ENCODE assay signal across 29 cellular contexts in the genomic region with DNA sequence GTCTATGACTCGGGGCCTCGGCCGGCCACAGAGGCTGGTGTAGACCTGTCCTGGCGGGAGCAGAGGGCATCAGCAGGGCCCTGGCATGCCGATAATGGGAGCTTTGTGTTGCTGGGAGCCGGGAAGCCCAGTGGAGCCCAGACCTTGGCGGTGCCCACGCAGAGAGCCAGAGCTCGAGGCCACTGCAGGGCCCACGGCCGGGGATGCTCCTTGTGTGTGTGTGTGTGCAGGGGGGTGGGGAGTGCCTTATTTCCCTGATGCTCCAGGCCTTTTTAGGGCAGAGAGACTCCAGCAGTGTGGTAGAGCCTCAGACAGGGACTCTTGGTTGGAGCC. TPM values are rescaled to one million over a fixed set of nuclear protein-coding genes. Genes with fewer than 3 reads are reported as not detected.
DNase-seq lines count a peak whose midpoint lies in the region; ATAC-seq, FAIRE-seq and TF ChIP-seq lines count a peak whose summit lies in the region.
"Had no signal": no experiment of that assay in that cellular context is flagged by ENCODE, and none has a peak within 500 bp of the region (broad histone marks: within the 10 kb centered on the region; RNA-seq: fewer than 3 reads in every experiment).

No MANE protein-coding gene starts in this region.

- ATAC-seq in HepG2 (0 out of 3 replicates have a peak, but pooled peaks have one; percentile 16), right lobe of liver (no peak), HG02642 (IDR thresholded peaks at IDR 0.05; ENCODE audit: poor library complexity, unreplicated experiment) (no peak), GM18907 (IDR thresholded peaks at IDR 0.05; ENCODE audit: unreplicated experiment) (no peak)
- ATAC-seq in stimulated activated memory B cell treated with anti-CD40 and anti-IgM and Interleukin-4, amounts not matched to agents 10 μg/mL and 1 μg/mL and 100 μg/mL, for 72 hours = peak; percentile 26

- POLR2A ChIA-PET in HepG2 (lab: Yijun Ruan, JAX) = no interaction called here

- H3K27ac ChIP-seq in HepG2 (ENCODE audit: extremely low read length, insufficient read depth, low read length) (no peak overlapping the region), right lobe of liver (no peak overlapping the region), kidney (ENCODE audit: low read depth in 2 of 2, low read length in 2 of 2) (no peak overlapping the region)
- H3K27ac ChIP-seq: BLaER1 had no signal

- no peak for TF ChIP-seq RAD21 in HepG2 (CRISPR knock-in tag; IDR thresholded peaks at IDR 0.05)

- no peak overlapping the region for H3K27ac Mint-ChIP-seq in stimulated activated memory B cell treated with anti-CD40 and anti-IgM and Interleukin-4, amounts not matched to agents 10 μg/mL and 1 μg/mL and 100 μg/mL, for 72 hours
- H3K27ac Mint-ChIP-seq: CD4-positive, alpha-beta memory T cell; CD4-positive, CD25-positive, alpha-beta regulatory T cell had no signal

- TF ChIP-seq POLR2A in HepG2 (IDR thresholded peaks at IDR 0.05; ENCODE audit: insufficient read depth in 1 of 2, low read depth in 2 of 2, low read length in 2 of 2) (no peak), right lobe of liver (IDR thresholded peaks at IDR 0.05) (no peak)

- H3K4me1 ChIP-seq in HepG2 (ENCODE audit: insufficient read depth, low read length) = no peaks in the 10 kb centered on the region
- no peaks in the 10 kb centered on the region for H3K4me1 ChIP-seq in right lobe of liver
- H3K4me1 ChIP-seq in kidney (ENCODE audit: control insufficient read depth in 1 of 2, insufficient read depth in 1 of 2, low read depth in 1 of 2, low read length in 2 of 2) = peaks cover 9 to 14% of the 10 kb centered on the region in 2 donors
- H3K4me1 ChIP-seq: BE2C had no signal

- H3K27me3 ChIP-seq in HepG2 (ENCODE audit: control insufficient read depth in 1 of 2, insufficient read depth in 2 of 2, low read length in 2 of 2) (peaks cover 5 to 44% of the 10 kb centered on the region in 2 experiments; a peak in 4 of 5 replicates), right lobe of liver (no peaks in the 10 kb centered on the region)
- H3K27me3 ChIP-seq: BE2C, BLaER1 had no signal

- in situ Hi-C loops in HepG2 (cut with HindIII; ENCODE audit: extremely low pct_ligation_motif_present, low pct_unique_long_range_greater_than_20kb) = no loop called here

- H3K4me2 ChIP-seq in HepG2 (ENCODE audit: low read depth, low read length) = no peak overlapping the region
- H3K4me2 ChIP-seq: BLaER1 had no signal

- TF ChIP-seq CTCF in HepG2 (CRISPR knock-in tag; IDR thresholded peaks at IDR 0.05) = no peak
- no peak for TF ChIP-seq CTCF in right lobe of liver (IDR thresholded peaks at IDR 0.05)
- no peak for TF ChIP-seq CTCF in kidney (IDR thresholded peaks at IDR 0.05; ENCODE audit: borderline replicate concordance, extremely low read depth, insufficient read depth)

- no peaks in the 10 kb centered on the region for H3K4me1 Mint-ChIP-seq in stimulated activated memory B cell treated with anti-CD40 and anti-IgM and Interleukin-4, amounts not matched to agents 10 μg/mL and 1 μg/mL and 100 μg/mL, for 72 hours
- H3K4me1 Mint-ChIP-seq: CD14-positive monocyte; CD4-positive, alpha-beta memory T cell; CD8-positive, alpha-beta memory T cell had no signal

- no peak overlapping the region for H3K4me3 ChIP-seq in HepG2 (replicated peaks in 1 of 3; ENCODE audit: insufficient read depth in 1 of 3, low read depth in 2 of 3, low read length in 3 of 3)
- no peak overlapping the region for H3K4me3 ChIP-seq in right lobe of liver
- H3K4me3 ChIP-seq in kidney (ENCODE audit: low read length in 2 of 2) = no peak overlapping the region
- H3K4me3 ChIP-seq: BLaER1 had no signal

- intact Hi-C loops in HepG2 (cut with micrococcal nuclease; ENCODE audit: unreplicated experiment) (no loop called here), right lobe of liver (cut with DNase I) (no loop called here), kidney (cut with DNase I) (no loop called here)

- BruUV-seq in HepG2 (replicated peaks; lab: Mats Ljungman, UMichigan) = no TSS peak

- H2AFZ ChIP-seq in HepG2 (ENCODE audit: low read length) = no peak overlapping the region

- no peaks in the 10 kb centered on the region for H3K36me3 Mint-ChIP-seq in stimulated activated memory B cell treated with anti-CD40 and anti-IgM and Interleukin-4, amounts not matched to agents 10 μg/mL and 1 μg/mL and 100 μg/mL, for 72 hours
- H3K36me3 Mint-ChIP-seq: CD14-positive monocyte; CD4-positive, alpha-beta memory T cell; CD4-positive, CD25-positive, alpha-beta regulatory T cell; CD8-positive, alpha-beta memory T cell had no signal

- CTCF ChIA-PET in HepG2 (lab: Yijun Ruan, JAX; ENCODE audit: low intra/inter-chr PET ratio, low total read pairs) = no interaction called here

- peaks cover 43% of the 10 kb centered on the region for H3K27me3 Mint-ChIP-seq in stimulated activated memory B cell treated with anti-CD40 and anti-IgM and Interleukin-4, amounts not matched to agents 10 μg/mL and 1 μg/mL and 100 μg/mL, for 72 hours
- H3K27me3 Mint-ChIP-seq: CD4-positive, alpha-beta memory T cell; CD4-positive, CD25-positive, alpha-beta regulatory T cell had no signal

- 19% methylated on average over 6 of the region's 11 CpGs for WGBS in HepG2 (ENCODE audit: low lambda C conversion rate)
- WGBS in right lobe of liver (ENCODE audit: insufficient coverage, low coverage, low lambda C conversion rate, missing lambda C conversion rate) = 96% methylated on average over 3 of the region's 11 CpGs

- H4K20me1 ChIP-seq in HepG2 (ENCODE audit: insufficient read depth, low read length) = no peaks in the 10 kb centered on the region
- H4K20me1 ChIP-seq: BLaER1 had no signal

- no peaks in the 10 kb centered on the region for H3K79me2 ChIP-seq in HepG2 (ENCODE audit: insufficient read depth, low read length)

- H3K36me3 ChIP-seq in HepG2 (replicated peaks in 1 of 2; ENCODE audit: control insufficient read depth in 1 of 2, insufficient read depth in 2 of 2, low read length in 2 of 2) = no peaks in the 10 kb centered on the region
- no peaks in the 10 kb centered on the region for H3K36me3 ChIP-seq in right lobe of liver
- H3K36me3 ChIP-seq in kidney (ENCODE audit: control insufficient read depth in 1 of 2, insufficient read depth in 2 of 2, low read length in 2 of 2) = peaks cover 7 to 10% of the 10 kb centered on the region in 2 donors
- H3K36me3 ChIP-seq: BE2C, BLaER1 had no signal

- TF ChIP-seq EP300 in HepG2 (IDR thresholded peaks at IDR 0.05; ENCODE audit: low read depth in 2 of 2, low read length in 2 of 2) (no peak), HepG2 (CRISPR knock-in tag; IDR thresholded peaks at IDR 0.05; ENCODE audit: borderline replicate concordance) (no peak)

- peaks cover 10% of the 10 kb centered on the region for H3K9me3 Mint-ChIP-seq in stimulated activated memory B cell treated with anti-CD40 and anti-IgM and Interleukin-4, amounts not matched to agents 10 μg/mL and 1 μg/mL and 100 μg/mL, for 72 hours
- H3K9me3 Mint-ChIP-seq: CD8-positive, alpha-beta memory T cell had no signal

- H3K9me3 ChIP-seq in HepG2 (ENCODE audit: low read length) (no peaks in the 10 kb centered on the region), right lobe of liver (no peaks in the 10 kb centered on the region), kidney (ENCODE audit: control insufficient read depth in 1 of 2, low read length in 2 of 2) (no peaks in the 10 kb centered on the region)
- H3K9me3 ChIP-seq: BE2C had no signal

- no peak overlapping the region for H3K4me3 Mint-ChIP-seq in stimulated activated memory B cell treated with anti-CD40 and anti-IgM and Interleukin-4, amounts not matched to agents 10 μg/mL and 1 μg/mL and 100 μg/mL, for 72 hours
- H3K4me3 Mint-ChIP-seq: CD14-positive monocyte; CD4-positive, alpha-beta memory T cell; CD4-positive, CD25-positive, alpha-beta regulatory T cell; CD8-positive, alpha-beta memory T cell had no signal

- DNase-seq in HepG2 (ENCODE audit: low spot score) (no peak), right lobe of liver (no peak), kidney (peak; percentile 45)
- DNase-seq: 8988T; ACHN; BE2C; C1 segment of cervical spinal cord; CD4-positive, alpha-beta memory T cell; CD4-positive, CD25-positive, alpha-beta regulatory T cell; CD8-positive, alpha-beta memory T cell; COR-L47; DMS 273 treated with DMSO at 0.1 percent for 48 hours; DMS153; DMS53; DMS79; DND-41; EL; GF-D8 had no signal

- H3K9ac ChIP-seq in HepG2 (ENCODE audit: insufficient read depth, low read depth, low read length) (no peak overlapping the region), kidney (ENCODE audit: low read length in 2 of 2) (no peak overlapping the region)
- H3K9ac ChIP-seq: BLaER1 had no signal

- no peak for FAIRE-seq in HepG2 (lab: Jason Lieb, UNC)
- no peak for FAIRE-seq in kidney (lab: Jason Lieb, UNC)
- FAIRE-seq: A204.1, G401.6, GM12891 had no signal

RNA-seq across cellular contexts. Expression of a gene that starts 5.4 kb away (rescaled TPM):
- total RNA-seq in HepG2 (2016; rRNA removed; fragmentation: Illumina TruSeq; extraction: Trizol) (not detected in 2 replicates), right lobe of liver (not detected), kidney (not detected)
- not detected in 2 replicates for total RNA-seq in HepG2 (2016; cell fraction: cytosol; rRNA removed; fragmentation: Illumina TruSeq; extraction: Trizol; ENCODE audit: low read depth)
- total RNA-seq in HepG2 (2016; cell fraction: insoluble cytoplasmic fraction; rRNA removed; fragmentation: Illumina TruSeq; extraction: Trizol) = not detected in 2 replicates
- total RNA-seq in HepG2 (2016; cell fraction: membrane; rRNA removed; fragmentation: Illumina TruSeq; extraction: Trizol) = not detected in 2 replicates
- total RNA-seq in HepG2 (2016; cell fraction: nucleus; rRNA removed; fragmentation: Illumina TruSeq; extraction: Trizol) = not detected in 2 replicates
- polyA plus RNA-seq in HepG2 (2011; rRNA removed) (not detected in 2 replicates), kidney (ENCODE audit: insufficient read depth, low read depth, low replicate concordance) (1.5 TPM)
- polyA plus RNA-seq in HepG2 (2011; cell fraction: cytosol; rRNA removed) = not detected in 2 replicates
- not detected in 2 replicates for polyA plus RNA-seq in HepG2 (2011; cell fraction: nucleus; rRNA removed)
- not detected in 2 replicates for polyA plus RNA-seq in HepG2 (2012)
- not detected in 2 replicates for polyA plus RNA-seq in HepG2 (2016; cell fraction: cytosol; fragmentation: Illumina TruSeq; extraction: Trizol; ENCODE audit: low read depth)
- polyA plus RNA-seq in HepG2 (2016; cell fraction: insoluble cytoplasmic fraction; fragmentation: Illumina TruSeq; extraction: Trizol; ENCODE audit: low read depth) = not detected in 2 replicates
- not detected in 2 replicates for polyA plus RNA-seq in HepG2 (2016; cell fraction: membrane; fragmentation: Illumina TruSeq; extraction: Trizol; ENCODE audit: low read depth)
- not detected in 2 replicates for polyA plus RNA-seq in HepG2 (2016; cell fraction: nucleus; fragmentation: Illumina TruSeq; extraction: Trizol; ENCODE audit: insufficient read depth, low read depth)
- polyA minus RNA-seq in HepG2 (2011; rRNA and poly(A)+ RNA removed; ENCODE audit: low replicate concordance) = not detected in 2 replicates
- polyA minus RNA-seq in HepG2 (2011; cell fraction: cytosol; rRNA and poly(A)+ RNA removed) = not detected in 2 replicates
- not detected in 2 replicates for polyA minus RNA-seq in HepG2 (2011; cell fraction: nucleus; rRNA and poly(A)+ RNA removed)
- total RNA-seq: A673; CD4-positive, alpha-beta memory T cell; CD4-positive, CD25-positive, alpha-beta regulatory T cell; CD8-positive, alpha-beta memory T cell; Daoy had no signal
- polyA plus RNA-seq: AG04450; CD14-positive monocyte; CD4-positive, alpha-beta memory T cell; CD4-positive, CD25-positive, alpha-beta regulatory T cell; CD8-positive, alpha-beta memory T cell had no signal

RNA-seq across cellular contexts. Expression of a gene that starts 18.3 kb away (rescaled TPM):
- total RNA-seq in HepG2 (2016; rRNA removed; fragmentation: Illumina TruSeq; extraction: Trizol) (0.02 TPM in 1 of 2 replicates, not detected in the other), right lobe of liver (under 1 TPM; 0.12 to 0.93 (median 0.41) TPM), kidney (2.2 TPM)
- total RNA-seq in HepG2 (2016; cell fraction: cytosol; rRNA removed; fragmentation: Illumina TruSeq; extraction: Trizol; ENCODE audit: low read depth) = not detected in 2 replicates
- total RNA-seq in HepG2 (2016; cell fraction: insoluble cytoplasmic fraction; rRNA removed; fragmentation: Illumina TruSeq; extraction: Trizol) = 0.06 TPM in 1 of 2 replicates, not detected in the other
- not detected in 2 replicates for total RNA-seq in HepG2 (2016; cell fraction: membrane; rRNA removed; fragmentation: Illumina TruSeq; extraction: Trizol)
- total RNA-seq in HepG2 (2016; cell fraction: nucleus; rRNA removed; fragmentation: Illumina TruSeq; extraction: Trizol) = not detected in 2 replicates
- polyA plus RNA-seq in HepG2 (2011; rRNA removed) (0.01 TPM in 1 of 2 replicates, not detected in the other), kidney (ENCODE audit: insufficient read depth, low read depth, low replicate concordance) (69.3 TPM)
- 0.01 TPM in 1 of 2 replicates, not detected in the other for polyA plus RNA-seq in HepG2 (2011; cell fraction: cytosol; rRNA removed)
- 0.06 and 0.07 TPM in 2 replicates for polyA plus RNA-seq in HepG2 (2011; cell fraction: nucleus; rRNA removed)
- polyA plus RNA-seq in HepG2 (2012) = not detected in 2 replicates
- not detected in 2 replicates for polyA plus RNA-seq in HepG2 (2016; cell fraction: cytosol; fragmentation: Illumina TruSeq; extraction: Trizol; ENCODE audit: low read depth)
- polyA plus RNA-seq in HepG2 (2016; cell fraction: insoluble cytoplasmic fraction; fragmentation: Illumina TruSeq; extraction: Trizol; ENCODE audit: low read depth) = not detected in 2 replicates
- polyA plus RNA-seq in HepG2 (2016; cell fraction: membrane; fragmentation: Illumina TruSeq; extraction: Trizol; ENCODE audit: low read depth) = not detected in 2 replicates
- 0.08 TPM in 1 of 2 replicates, not detected in the other for polyA plus RNA-seq in HepG2 (2016; cell fraction: nucleus; fragmentation: Illumina TruSeq; extraction: Trizol; ENCODE audit: insufficient read depth, low read depth)
- polyA minus RNA-seq in HepG2 (2011; rRNA and poly(A)+ RNA removed; ENCODE audit: low replicate concordance) = 0.02 and 0.12 TPM in 2 replicates
- polyA minus RNA-seq in HepG2 (2011; cell fraction: cytosol; rRNA and poly(A)+ RNA removed) = 0.09 TPM in 1 of 2 replicates, not detected in the other
- not detected in 2 replicates for polyA minus RNA-seq in HepG2 (2011; cell fraction: nucleus; rRNA and poly(A)+ RNA removed)
- total RNA-seq: A673; CD4-positive, alpha-beta memory T cell; CD4-positive, CD25-positive, alpha-beta regulatory T cell; CD8-positive, alpha-beta memory T cell; Daoy had no signal
- polyA plus RNA-seq: AG04450; CD14-positive monocyte; CD4-positive, alpha-beta memory T cell; CD4-positive, CD25-positive, alpha-beta regulatory T cell; CD8-positive, alpha-beta memory T cell had no signal

Comparison
In these comparisons a context has a peak if more than half of its experiments do, and no peak if none do; other contexts are left out.
1. ATAC-seq: peak in HepG2 (single experiment) and stimulated activated memory B cell treated with anti-CD40 and anti-IgM and Interleukin-4, amounts not matched to agents 10 μg/mL and 1 μg/mL and 100 μg/mL, for 72 hours (single experiment); none in right lobe of liver (0 of 4), HG02642 (single experiment) and GM18907 (single experiment).